In genomic region chr10:102763037-102763607, GRCh38 we compare ENCODE assay signal across 18 cellular contexts. TPM values are rescaled to one million over a fixed set of nuclear protein-coding genes. Genes with fewer than 3 reads are reported as not detected.
DNase-seq lines count a peak whose midpoint lies in the region; ATAC-seq, FAIRE-seq and TF ChIP-seq lines count a peak whose summit lies in the region.
"Had no signal": no experiment of that assay in that cellular context is flagged by ENCODE, and none has a peak within 500 bp of the region (broad histone marks: within the 10 kb centered on the region; RNA-seq: fewer than 3 reads in every experiment).

No MANE protein-coding gene starts in this region.

- no peak overlapping the region for H3K4me2 ChIP-seq in HepG2 (ENCODE audit: low read depth, low read length)

- TF ChIP-seq RAD21 in liver (IDR thresholded peaks at IDR 0.05) (no peak), HepG2 (CRISPR knock-in tag; IDR thresholded peaks at IDR 0.05) (no peak)

- ATAC-seq in HepG2, result no peak
- peak; percentile 66 for ATAC-seq in Right ventricle myocardium superior (ENCODE audit: poor library complexity)
- ATAC-seq: activated CD4-positive, alpha-beta T cell treated with anti-CD3 and anti-CD28 coated beads for 36 hours; gastrocnemius medialis; natural killer cell treated with Interleukin-12 subunit alpha and Interleukin-12 subunit beta and Interleukin-15 and Interleukin-18, amount 100 ng/mL, for 72 hours had no signal

- TF ChIP-seq POLR2A in HepG2 (IDR thresholded peaks at IDR 0.05; ENCODE audit: insufficient read depth in 1 of 2, low read depth in 2 of 2, low read length in 2 of 2) (no peak), Peyer's patch (IDR thresholded peaks at IDR 0.05) (no peak)

- H2AFZ ChIP-seq in HepG2 (ENCODE audit: low read length), result no peak overlapping the region

- 88% methylated on average over 7 of the region's 7 CpGs for WGBS in liver
- WGBS in HepG2 (ENCODE audit: low lambda C conversion rate), result 84% methylated on average over 7 of the region's 7 CpGs
- WGBS in mesodermal cell (ENCODE audit: insufficient coverage in 2 of 2), 2 experiments, result 84 to 90% methylated on average over 6 to 7 of the region's 7 CpGs

- peak overlapping the region; percentile 65 to 83 for H3K27ac ChIP-seq in liver (ENCODE audit: low read depth in 1 of 2, low read length in 2 of 2)
- no peak overlapping the region for H3K27ac ChIP-seq in HepG2 (ENCODE audit: extremely low read length, insufficient read depth, low read length)
- H3K27ac ChIP-seq in mesodermal cell (ENCODE audit: low read depth, low read length, severe bottlenecking), result peak overlapping the region; percentile 33
- no peak overlapping the region for H3K27ac ChIP-seq in Peyer's patch
- H3K27ac ChIP-seq: C4-2B, gastrocnemius medialis, SJCRH30, thoracic aorta had no signal

- H4K20me1 ChIP-seq in HepG2 (ENCODE audit: insufficient read depth, low read length), result no peaks in the 10 kb centered on the region

- no TSS peak for BruUV-seq in HepG2 (replicated peaks; lab: Mats Ljungman, UMichigan)

- intact Hi-C loops in HepG2 (cut with micrococcal nuclease; ENCODE audit: unreplicated experiment), result no loop called here
- intact Hi-C loops in Right ventricle myocardium superior (cut with DNase I), result no loop called here

- DNase-seq in HepG2 (ENCODE audit: low spot score) (no peak), Right ventricle myocardium superior (no peak), SW480 (ENCODE audit: low spot score) (no peak), NCI-H774 (lab: John Stamatoyannopoulos, UW) (no peak), Peyer's patch (no peak), NCI-H1105 treated with DMSO at 0.1 percent for 48 hours (lab: John Stamatoyannopoulos, UW) (no peak)
- DNase-seq: activated CD4-positive, alpha-beta T cell treated with anti-CD3 and anti-CD28 coated beads for 36 hours; gastrocnemius medialis; KBM-7; NCI-H2029 treated with DMSO at 0.1 percent for 48 hours; NCI-H510A treated with DMSO at 0.1 percent for 48 hours had no signal

- H3K27me3 ChIP-seq in liver (ENCODE audit: control insufficient read depth in 4 of 4, insufficient read depth in 4 of 4, low read length in 3 of 4), result no peaks in the 10 kb centered on the region
- no peaks in the 10 kb centered on the region for H3K27me3 ChIP-seq in HepG2 (ENCODE audit: control insufficient read depth in 1 of 2, insufficient read depth in 2 of 2, low read length in 2 of 2)
- no peaks in the 10 kb centered on the region for H3K27me3 ChIP-seq in Peyer's patch
- H3K27me3 ChIP-seq: gastrocnemius medialis, SJCRH30 had no signal

- peaks cover 14 to 22% (median 18%) of the 10 kb centered on the region in 4 donors for H3K4me1 ChIP-seq in liver (ENCODE audit: control insufficient read depth in 4 of 4, insufficient read depth in 4 of 4, low read length in 3 of 4)
- peaks cover 26% of the 10 kb centered on the region for H3K4me1 ChIP-seq in HepG2 (ENCODE audit: insufficient read depth, low read length)
- H3K4me1 ChIP-seq in mesodermal cell (ENCODE audit: control insufficient read depth, insufficient read depth, low read length, poor library complexity, severe bottlenecking), result peaks cover 12% of the 10 kb centered on the region
- H3K4me1 ChIP-seq in Peyer's patch, result peaks cover 0 to 15% (median 0%) of the 10 kb centered on the region in 4 donors

- TF ChIP-seq EP300 in HepG2 (IDR thresholded peaks at IDR 0.05; ENCODE audit: low read depth in 2 of 2, low read length in 2 of 2) (no peak), HepG2 (CRISPR knock-in tag; IDR thresholded peaks at IDR 0.05; ENCODE audit: borderline replicate concordance) (no peak)

- TF ChIP-seq CTCF in liver (IDR thresholded peaks at IDR 0.05; ENCODE audit: low read depth, low read length, missing input control) (no peak), HepG2 (CRISPR knock-in tag; IDR thresholded peaks at IDR 0.05) (no peak), Peyer's patch (IDR thresholded peaks at IDR 0.05) (no peak)

- H3K36me3 ChIP-seq in liver (ENCODE audit: control insufficient read depth in 4 of 4, insufficient read depth in 3 of 4, low read depth in 1 of 4, low read length in 3 of 4) (peaks cover 0 to 2% (median 0%) of the 10 kb centered on the region in 4 donors), HepG2 (replicated peaks in 1 of 2; ENCODE audit: control insufficient read depth in 1 of 2, insufficient read depth in 2 of 2, low read length in 2 of 2) (no peaks in the 10 kb centered on the region), mesodermal cell (ENCODE audit: control insufficient read depth, insufficient read depth, low read length) (peaks cover 5% of the 10 kb centered on the region), Peyer's patch (peaks cover 0 to 4% (median 0%) of the 10 kb centered on the region in 3 donors)
- H3K36me3 ChIP-seq: gastrocnemius medialis, SJCRH30, thoracic aorta had no signal

- POLR2A ChIA-PET in HepG2 (lab: Yijun Ruan, JAX), result interaction anchor here (0.6 kb wide), 1 partner anchor 1206 kb away, joined by 3 read pairs; no protein-coding TSS in a partner anchor

- in situ Hi-C loops in HepG2 (cut with HindIII; ENCODE audit: extremely low pct_ligation_motif_present, low pct_unique_long_range_greater_than_20kb), result no loop called here

- no peak for FAIRE-seq in HepG2 (lab: Jason Lieb, UNC)
- FAIRE-seq: GM12892 had no signal

- H3K9me3 ChIP-seq in liver (ENCODE audit: control insufficient read depth in 4 of 4, low read length in 3 of 4) (no peaks in the 10 kb centered on the region), HepG2 (ENCODE audit: low read length) (no peaks in the 10 kb centered on the region), mesodermal cell (ENCODE audit: control insufficient read depth, low read length) (peaks cover 4% of the 10 kb centered on the region), Peyer's patch (no peaks in the 10 kb centered on the region)
- H3K9me3 ChIP-seq: gastrocnemius medialis, SJCRH30, thoracic aorta had no signal

- CTCF ChIA-PET in HepG2 (lab: Yijun Ruan, JAX; ENCODE audit: low intra/inter-chr PET ratio, low total read pairs), result no interaction called here

- H3K79me2 ChIP-seq in HepG2 (ENCODE audit: insufficient read depth, low read length), result peaks cover 2% of the 10 kb centered on the region

- H3K9ac ChIP-seq in liver (ENCODE audit: low read depth in 1 of 2, low read length in 2 of 2) (no peak overlapping the region), HepG2 (ENCODE audit: insufficient read depth, low read depth, low read length) (no peak overlapping the region)

- H3K4me3 ChIP-seq in liver (ENCODE audit: low read depth in 1 of 3, low read length in 3 of 3) (no peak overlapping the region), HepG2 (replicated peaks in 1 of 3; ENCODE audit: insufficient read depth in 1 of 3, low read depth in 2 of 3, low read length in 3 of 3) (no peak overlapping the region), mesodermal cell (ENCODE audit: extremely low read depth, insufficient read depth, low read length, poor library complexity, severe bottlenecking) (no peak overlapping the region), Peyer's patch (no peak overlapping the region)
- H3K4me3 ChIP-seq: gastrocnemius medialis, SJCRH30, thoracic aorta had no signal

RNA-seq across cellular contexts. Expression of gene WBP1L, which starts 19.4 kb away (rescaled TPM):
- total RNA-seq in liver, result 10 to 100 TPM; 25.3 to 43.6 TPM
- 10 to 100 TPM; 12.3 to 29.9 TPM for polyA plus RNA-seq in liver
- total RNA-seq in HepG2 (2016; rRNA removed; fragmentation: Illumina TruSeq; extraction: Trizol), result 8.3 and 11.6 TPM in 2 replicates
- 4.0 and 4.2 TPM in 2 replicates for total RNA-seq in HepG2 (2016; cell fraction: cytosol; rRNA removed; fragmentation: Illumina TruSeq; extraction: Trizol; ENCODE audit: low read depth)
- 8.5 and 10.6 TPM in 2 replicates for total RNA-seq in HepG2 (2016; cell fraction: insoluble cytoplasmic fraction; rRNA removed; fragmentation: Illumina TruSeq; extraction: Trizol)
- 15.7 and 18.8 TPM in 2 replicates for total RNA-seq in HepG2 (2016; cell fraction: membrane; rRNA removed; fragmentation: Illumina TruSeq; extraction: Trizol)
- 6.4 and 7.2 TPM in 2 replicates for total RNA-seq in HepG2 (2016; cell fraction: nucleus; rRNA removed; fragmentation: Illumina TruSeq; extraction: Trizol)
- 12.3 and 14.9 TPM in 2 replicates for polyA plus RNA-seq in HepG2 (2011; rRNA removed)
- polyA plus RNA-seq in HepG2 (2011; cell fraction: cytosol; rRNA removed), result 18.7 and 19.4 TPM in 2 replicates
- 8.0 and 9.0 TPM in 2 replicates for polyA plus RNA-seq in HepG2 (2011; cell fraction: nucleus; rRNA removed)
- polyA plus RNA-seq in HepG2 (2012), result 11.9 and 14.7 TPM in 2 replicates
- 2.6 and 2.8 TPM in 2 replicates for polyA plus RNA-seq in HepG2 (2016; cell fraction: cytosol; fragmentation: Illumina TruSeq; extraction: Trizol; ENCODE audit: low read depth)
- 10.0 and 11.7 TPM in 2 replicates for polyA plus RNA-seq in HepG2 (2016; cell fraction: insoluble cytoplasmic fraction; fragmentation: Illumina TruSeq; extraction: Trizol; ENCODE audit: low read depth)
- polyA plus RNA-seq in HepG2 (2016; cell fraction: membrane; fragmentation: Illumina TruSeq; extraction: Trizol; ENCODE audit: low read depth), result 10.4 and 14.8 TPM in 2 replicates
- polyA plus RNA-seq in HepG2 (2016; cell fraction: nucleus; fragmentation: Illumina TruSeq; extraction: Trizol; ENCODE audit: insufficient read depth, low read depth), result 9.0 and 9.1 TPM in 2 replicates
- 33.2 and 39.2 TPM in 2 replicates for polyA minus RNA-seq in HepG2 (2011; rRNA and poly(A)+ RNA removed; ENCODE audit: low replicate concordance)
- polyA minus RNA-seq in HepG2 (2011; cell fraction: cytosol; rRNA and poly(A)+ RNA removed), result 12.8 and 18.7 TPM in 2 replicates
- polyA minus RNA-seq in HepG2 (2011; cell fraction: nucleus; rRNA and poly(A)+ RNA removed), result 6.4 and 8.5 TPM in 2 replicates
- 19.7 TPM for total RNA-seq in Right ventricle myocardium superior
- 41.2 TPM for polyA plus RNA-seq in mesodermal cell (2013, experiment 1 of 2)
- polyA plus RNA-seq in mesodermal cell (2013, experiment 2 of 2), result 35.1 TPM
- 10 to 100 TPM; 38.0 to 78.3 (median 65.8) TPM for total RNA-seq in Peyer's patch

RNA-seq across cellular contexts. Expression of gene SFXN2, which starts 48.7 kb away (rescaled TPM):
- total RNA-seq in liver (10 to 100 TPM; 18.1 to 22.6 TPM), HepG2 (2016; rRNA removed; fragmentation: Illumina TruSeq; extraction: Trizol) (20.6 and 21.1 TPM in 2 replicates), Right ventricle myocardium superior (1.7 TPM), Peyer's patch (10 to 100 TPM in 1 of 4 donors, 1 to 10 TPM in 3; 1.9 to 37.1 (median 8.0) TPM)
- polyA plus RNA-seq in liver (10 to 100 TPM in 1 of 2 donors, 1 to 10 TPM in 1; 6.0 to 17.4 TPM), HepG2 (2011; rRNA removed) (12.8 and 13.2 TPM in 2 replicates)
- 3.3 and 5.4 TPM in 2 replicates for total RNA-seq in HepG2 (2016; cell fraction: cytosol; rRNA removed; fragmentation: Illumina TruSeq; extraction: Trizol; ENCODE audit: low read depth)
- 20.6 and 21.4 TPM in 2 replicates for total RNA-seq in HepG2 (2016; cell fraction: insoluble cytoplasmic fraction; rRNA removed; fragmentation: Illumina TruSeq; extraction: Trizol)
- 11.4 and 11.6 TPM in 2 replicates for total RNA-seq in HepG2 (2016; cell fraction: membrane; rRNA removed; fragmentation: Illumina TruSeq; extraction: Trizol)
- 28.0 and 31.8 TPM in 2 replicates for total RNA-seq in HepG2 (2016; cell fraction: nucleus; rRNA removed; fragmentation: Illumina TruSeq; extraction: Trizol)
- 5.4 and 6.9 TPM in 2 replicates for polyA plus RNA-seq in HepG2 (2011; cell fraction: cytosol; rRNA removed)
- polyA plus RNA-seq in HepG2 (2011; cell fraction: nucleus; rRNA removed), result 22.9 and 27.4 TPM in 2 replicates
- 3.6 and 9.3 TPM in 2 replicates for polyA plus RNA-seq in HepG2 (2012)
- 3.8 and 4.0 TPM in 2 replicates for polyA plus RNA-seq in HepG2 (2016; cell fraction: cytosol; fragmentation: Illumina TruSeq; extraction: Trizol; ENCODE audit: low read depth)
- polyA plus RNA-seq in HepG2 (2016; cell fraction: insoluble cytoplasmic fraction; fragmentation: Illumina TruSeq; extraction: Trizol; ENCODE audit: low read depth), result 19.3 and 19.8 TPM in 2 replicates
- 7.4 and 7.7 TPM in 2 replicates for polyA plus RNA-seq in HepG2 (2016; cell fraction: membrane; fragmentation: Illumina TruSeq; extraction: Trizol; ENCODE audit: low read depth)
- polyA plus RNA-seq in HepG2 (2016; cell fraction: nucleus; fragmentation: Illumina TruSeq; extraction: Trizol; ENCODE audit: insufficient read depth, low read depth), result 35.9 and 39.3 TPM in 2 replicates
- polyA minus RNA-seq in HepG2 (2011; rRNA and poly(A)+ RNA removed; ENCODE audit: low replicate concordance), result 40.1 and 60.7 TPM in 2 replicates
- polyA minus RNA-seq in HepG2 (2011; cell fraction: cytosol; rRNA and poly(A)+ RNA removed), result 4.2 and 4.6 TPM in 2 replicates
- 22.6 and 30.6 TPM in 2 replicates for polyA minus RNA-seq in HepG2 (2011; cell fraction: nucleus; rRNA and poly(A)+ RNA removed)
- polyA plus RNA-seq in mesodermal cell (2013, experiment 1 of 2), result 6.2 TPM
- 4.7 TPM for polyA plus RNA-seq in mesodermal cell (2013, experiment 2 of 2)

RNA-seq across cellular contexts. Expression of gene ARL3, which starts 48.9 kb away (rescaled TPM):
- total RNA-seq in liver (1 to 10 TPM; 1.0 to 2.2 TPM), HepG2 (2016; rRNA removed; fragmentation: Illumina TruSeq; extraction: Trizol) (6.6 and 10.0 TPM in 2 replicates), Right ventricle myocardium superior (14.1 TPM), Peyer's patch (1 to 10 TPM; 1.4 to 9.1 (median 2.4) TPM)
- polyA plus RNA-seq in liver (1 to 10 TPM; 2.4 to 2.5 TPM), HepG2 (2011; rRNA removed) (3.9 and 5.2 TPM in 2 replicates)
- total RNA-seq in HepG2 (2016; cell fraction: cytosol; rRNA removed; fragmentation: Illumina TruSeq; extraction: Trizol; ENCODE audit: low read depth), result 2.5 and 2.7 TPM in 2 replicates
- total RNA-seq in HepG2 (2016; cell fraction: insoluble cytoplasmic fraction; rRNA removed; fragmentation: Illumina TruSeq; extraction: Trizol), result 6.6 and 10.2 TPM in 2 replicates
- total RNA-seq in HepG2 (2016; cell fraction: membrane; rRNA removed; fragmentation: Illumina TruSeq; extraction: Trizol), result 3.3 and 3.5 TPM in 2 replicates
- total RNA-seq in HepG2 (2016; cell fraction: nucleus; rRNA removed; fragmentation: Illumina TruSeq; extraction: Trizol), result 2.8 and 3.0 TPM in 2 replicates
- 2.9 and 3.4 TPM in 2 replicates for polyA plus RNA-seq in HepG2 (2011; cell fraction: cytosol; rRNA removed)
- polyA plus RNA-seq in HepG2 (2011; cell fraction: nucleus; rRNA removed), result 1.2 and 1.4 TPM in 2 replicates
- polyA plus RNA-seq in HepG2 (2012), result 5.8 TPM in 2 replicates
- 3.3 and 3.9 TPM in 2 replicates for polyA plus RNA-seq in HepG2 (2016; cell fraction: cytosol; fragmentation: Illumina TruSeq; extraction: Trizol; ENCODE audit: low read depth)
- polyA plus RNA-seq in HepG2 (2016; cell fraction: insoluble cytoplasmic fraction; fragmentation: Illumina TruSeq; extraction: Trizol; ENCODE audit: low read depth), result 10.6 and 12.6 TPM in 2 replicates
- 2.9 and 3.5 TPM in 2 replicates for polyA plus RNA-seq in HepG2 (2016; cell fraction: membrane; fragmentation: Illumina TruSeq; extraction: Trizol; ENCODE audit: low read depth)
- polyA plus RNA-seq in HepG2 (2016; cell fraction: nucleus; fragmentation: Illumina TruSeq; extraction: Trizol; ENCODE audit: insufficient read depth, low read depth), result 4.1 and 5.5 TPM in 2 replicates
- 0.94 and 3.1 TPM in 2 replicates for polyA minus RNA-seq in HepG2 (2011; rRNA and poly(A)+ RNA removed; ENCODE audit: low replicate concordance)
- 1.3 and 1.5 TPM in 2 replicates for polyA minus RNA-seq in HepG2 (2011; cell fraction: cytosol; rRNA and poly(A)+ RNA removed)
- polyA minus RNA-seq in HepG2 (2011; cell fraction: nucleus; rRNA and poly(A)+ RNA removed), result 1.4 and 1.7 TPM in 2 replicates
- polyA plus RNA-seq in mesodermal cell (2013, experiment 1 of 2), result 28.2 TPM
- polyA plus RNA-seq in mesodermal cell (2013, experiment 2 of 2), result 29.8 TPM

Comparison
In these comparisons a context has a peak if more than half of its experiments do, and no peak if none do; other contexts are left out.
1. H3K27ac ChIP-seq: peak in liver (2 of 2) and mesodermal cell (single experiment); none in HepG2 (single experiment) and Peyer's patch (0 of 4).